ENCODE assay signal across 8 cellular contexts in the genomic region with DNA sequence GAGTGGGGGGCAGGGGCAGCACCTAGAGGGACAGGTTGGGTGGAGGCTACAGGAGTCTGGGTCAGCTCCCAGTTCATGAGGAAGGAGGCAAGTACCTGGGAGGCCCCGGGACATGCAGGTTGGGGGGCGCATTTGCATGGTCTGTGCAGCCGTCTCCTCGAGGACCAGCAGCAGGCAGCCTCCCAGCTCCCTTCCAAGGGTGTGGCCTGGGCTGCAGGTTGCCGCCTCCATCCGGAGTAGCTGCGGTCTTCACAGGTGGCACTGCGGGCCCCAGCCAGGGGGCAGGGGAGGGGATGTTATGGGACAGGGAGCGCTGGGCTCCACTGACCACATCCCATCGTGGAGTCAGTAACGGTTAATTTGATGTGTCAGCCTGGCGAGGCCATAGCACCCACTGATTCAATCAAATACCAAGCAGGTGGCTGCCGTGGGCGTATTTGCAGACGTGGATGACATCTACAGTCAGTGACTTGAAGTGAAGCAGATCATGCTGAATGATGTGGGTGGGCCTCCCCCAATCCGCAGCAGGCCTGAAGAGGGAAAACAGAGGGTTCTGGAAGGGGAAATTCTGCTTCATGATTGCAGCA.
DNase-seq lines count a peak whose midpoint lies in the region; ATAC-seq lines count a peak whose summit lies in the region.

No MANE protein-coding gene starts in this region.

- POLR2A ChIA-PET in naive thymus-derived CD4-positive, alpha-beta T cell (lab: Charles Lee) = interaction anchor here (0.7 kb wide), 1 partner anchor 25 kb away, joined by 3 read pairs; no protein-coding TSS in a partner anchor

- no peaks in the 10 kb centered on the region for H3K9me3 Mint-ChIP-seq in naive thymus-derived CD4-positive, alpha-beta T cell

- peak; percentile 91 for DNase-seq in stimulated activated naive CD4-positive, alpha-beta T cell treated with Interleukin-2 at 50 U/mL for 16 hours (lab: John Stamatoyannopoulos, UW)
- DNase-seq in stimulated activated naive CD4-positive, alpha-beta T cell (lab: John Stamatoyannopoulos, UW) = no peak
- peak; percentile 54 to 78 for DNase-seq in activated CD4-positive, alpha-beta T cell treated with anti-CD3 and anti-CD28 coated beads, Interleukin-2, amount 50 U/mL, for 24 hours (ENCODE audit: low read depth in 1 of 2, low spot score in 1 of 2)
- DNase-seq in naive thymus-derived CD4-positive, alpha-beta T cell = peak in 1 of 9 donors; percentile 62
- no peak for DNase-seq in NK-92 treated with Interleukin-12 subunit alpha and Interleukin-12 subunit beta, amount 100 ng/mL, for 24 hours (lab: John Stamatoyannopoulos, UW)
- no peak for DNase-seq in kidney tubule cell (ENCODE audit: low spot score)

- H3K27me3 Mint-ChIP-seq in naive thymus-derived CD4-positive, alpha-beta T cell = no peaks in the 10 kb centered on the region

- peaks cover 0 to 20% (median 10%) of the 10 kb centered on the region in 7 donors for H3K4me1 Mint-ChIP-seq in naive thymus-derived CD4-positive, alpha-beta T cell

- peaks cover 0 to 4% of the 10 kb centered on the region in 2 donors for H3K4me1 ChIP-seq in naive thymus-derived CD4-positive, alpha-beta T cell (ENCODE audit: control insufficient read depth in 2 of 2, insufficient read depth in 2 of 2, low read length in 2 of 2)

- peaks cover 0 to 8% (median 0%) of the 10 kb centered on the region in 3 experiments for H3K36me3 ChIP-seq in naive thymus-derived CD4-positive, alpha-beta T cell (ENCODE audit: control insufficient read depth in 2 of 3, insufficient read depth in 3 of 3, low read length in 3 of 3)

- H3K9me3 ChIP-seq in naive thymus-derived CD4-positive, alpha-beta T cell (ENCODE audit: control insufficient read depth in 2 of 3, low read length in 3 of 3) = no peaks in the 10 kb centered on the region

- CTCF ChIA-PET in naive thymus-derived CD4-positive, alpha-beta T cell (lab: Charles Lee) = interaction anchor here (0.6 kb wide), 1 partner anchor 12 kb away, joined by 3 read pairs; no protein-coding TSS in a partner anchor

- H3K27ac Mint-ChIP-seq in naive thymus-derived CD4-positive, alpha-beta T cell = peak overlapping the region in 2 of 9 donors; percentile 26 to 38

- no peak overlapping the region for H3K27ac ChIP-seq in naive thymus-derived CD4-positive, alpha-beta T cell (ENCODE audit: low read depth, low read length)

- ATAC-seq in naive thymus-derived CD4-positive, alpha-beta T cell = peak; percentile 36
- ATAC-seq in HG02610 (IDR thresholded peaks at IDR 0.05; ENCODE audit: unreplicated experiment) = no peak
- no peak for ATAC-seq in GM21390 (IDR thresholded peaks at IDR 0.05; ENCODE audit: unreplicated experiment)

- H3K36me3 Mint-ChIP-seq in naive thymus-derived CD4-positive, alpha-beta T cell = peaks cover 0 to 5% (median 0%) of the 10 kb centered on the region in 5 donors

- no peaks in the 10 kb centered on the region for H3K27me3 ChIP-seq in naive thymus-derived CD4-positive, alpha-beta T cell (ENCODE audit: control insufficient read depth in 2 of 2, insufficient read depth in 2 of 2, low read length in 2 of 2)

- intact Hi-C loops in naive thymus-derived CD4-positive, alpha-beta T cell (cut with micrococcal nuclease) = no loop called here

- no peak overlapping the region for H3K4me3 Mint-ChIP-seq in naive thymus-derived CD4-positive, alpha-beta T cell

- H3K4me3 ChIP-seq in naive thymus-derived CD4-positive, alpha-beta T cell (ENCODE audit: low read length) = no peak overlapping the region

Comparison
In these comparisons a context has a peak if more than half of its experiments do, and no peak if none do; other contexts are left out.
1. DNase-seq: peak in stimulated activated naive CD4-positive, alpha-beta T cell treated with Interleukin-2 at 50 U/mL for 16 hours (single experiment) and activated CD4-positive, alpha-beta T cell treated with anti-CD3 and anti-CD28 coated beads, Interleukin-2, amount 50 U/mL, for 24 hours (2 of 2); none in stimulated activated naive CD4-positive, alpha-beta T cell (0 of 6), NK-92 treated with Interleukin-12 subunit alpha and Interleukin-12 subunit beta, amount 100 ng/mL, for 24 hours (single experiment) and kidney tubule cell (single experiment).